Comparison of ENCODE assay signal across 6 cellular contexts in the genomic region with DNA sequence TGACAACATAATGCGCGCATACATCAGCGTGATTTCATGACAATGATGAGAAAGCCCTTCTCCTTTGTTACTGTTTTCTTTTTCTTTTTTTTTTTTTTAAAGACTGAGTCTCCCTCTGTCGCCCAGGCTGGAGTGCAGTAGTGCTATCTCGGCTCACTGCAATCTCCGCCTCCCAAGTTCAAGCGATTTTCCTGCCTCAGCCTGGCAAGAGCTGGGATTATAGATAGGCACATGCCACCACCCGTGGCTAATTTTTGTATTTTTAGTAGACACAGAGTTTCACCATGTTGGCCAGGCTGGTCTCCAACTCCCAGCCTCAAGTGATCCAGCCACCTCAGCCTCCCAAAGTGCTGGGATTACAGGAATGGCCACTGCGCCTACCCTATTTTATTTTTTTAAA. TPM values are rescaled to one million over a fixed set of nuclear protein-coding genes. Genes with fewer than 3 reads are reported as not detected.
"Had no signal": no experiment of that assay in that cellular context is flagged by ENCODE, and none has a peak within 500 bp of the region (broad histone marks: within the 10 kb centered on the region; RNA-seq: fewer than 3 reads in every experiment).

No MANE protein-coding gene starts in this region.

RNA-seq across cellular contexts. Expression of gene TMEM119, which starts 56.7 kb away (rescaled TPM):
- total RNA-seq: activated CD8-positive, alpha-beta memory T cell treated with anti-CD3 and anti-CD28 coated beads for 36 hours; activated CD8-positive, alpha-beta T cell treated with anti-CD3 and anti-CD28 coated beads, Interleukin-2, amount 10 ng/mL, durations not matched to agents 7 days and 5 days; activated naive CD4-positive, alpha-beta T cell treated with anti-CD3 and anti-CD28 coated beads for 36 hours; activated T-helper 1 cell treated with anti-CD3 and anti-CD28 coated beads, Interleukin-12 subunit alpha, Interleukin-12 subunit beta, Interleukin-2, Interleukin-4 antibody, amounts not matched to agents 30 ng/mL and 10 ng/mL and 1 ng/mL, durations not matched to agents 14 hours and 24 hours and 36 hours; activated T-helper 2 cell treated with anti-CD3 and anti-CD28 coated beads, Interferon-gamma antibody, Interleukin-2, Interleukin-4, amounts not matched to agents 10 μg/mL and 5 μg/mL and 100 μg/mL, durations not matched to agents 14 hours and 24 hours and 36 hours; dermis microvascular lymphatic vessel endothelial cell had no signal
